ENCODE assay signal across 9 cellular contexts in the genomic region with DNA sequence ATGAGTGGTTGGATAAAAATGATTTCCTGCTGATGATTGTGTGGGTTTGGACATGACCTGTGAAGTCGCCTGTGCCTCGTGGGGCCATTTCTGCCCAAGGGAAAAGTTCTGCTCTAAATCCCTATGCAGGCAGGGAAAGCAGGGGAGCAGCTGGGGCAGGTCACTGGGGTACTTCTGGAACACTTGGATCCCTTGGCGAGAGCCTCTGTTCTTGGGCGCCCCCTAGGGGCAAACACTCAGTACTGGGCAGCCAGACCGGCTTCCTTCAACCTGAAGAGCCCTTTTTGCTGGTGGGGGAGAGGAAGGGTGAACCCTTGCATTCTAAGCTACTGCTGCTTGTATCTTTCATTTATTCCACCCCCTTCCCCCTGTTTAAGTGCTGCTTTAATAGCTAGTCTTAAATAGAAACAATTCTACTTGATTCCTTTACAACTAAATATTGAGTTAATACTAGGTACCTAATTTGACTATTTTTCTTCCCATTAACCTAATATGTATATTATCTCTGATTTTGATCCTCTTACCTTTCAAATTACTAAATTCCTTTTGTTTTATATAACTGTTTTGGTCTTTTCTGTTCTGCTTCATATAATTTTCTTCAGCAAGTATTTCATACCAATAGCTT. TPM values are rescaled to one million over a fixed set of nuclear protein-coding genes. Genes with fewer than 3 reads are reported as not detected.
DNase-seq lines count a peak whose midpoint lies in the region; ATAC-seq and TF ChIP-seq lines count a peak whose summit lies in the region.
"Had no signal": no experiment of that assay in that cellular context is flagged by ENCODE, and none has a peak within 500 bp of the region (broad histone marks: within the 10 kb centered on the region; RNA-seq: fewer than 3 reads in every experiment).

No MANE protein-coding gene starts in this region.

- H3K4me3 ChIP-seq in fibroblast of the aortic adventitia (ENCODE audit: low read depth, low read length), result no peak overlapping the region
- no peak overlapping the region for H3K4me3 ChIP-seq in neuronal stem cell (ENCODE audit: low read length in 2 of 2)
- no peak overlapping the region for H3K4me3 ChIP-seq in tibial nerve

- H3K36me3 Mint-ChIP-seq in activated CD8-positive, alpha-beta memory T cell treated with anti-CD3 and anti-CD28 coated beads, Interleukin-2, amount 10 ng/mL, durations not matched to agents 7 days and 5 days, result no peaks in the 10 kb centered on the region

- H3K9me3 ChIP-seq in neuronal stem cell (replicated peaks in 1 of 2; ENCODE audit: control insufficient read depth in 2 of 2, insufficient read depth in 1 of 2, low read depth in 1 of 2, low read length in 2 of 2) (no peaks in the 10 kb centered on the region), tibial nerve (no peaks in the 10 kb centered on the region)

- H3K36me3 ChIP-seq in neuronal stem cell (replicated peaks in 1 of 2; ENCODE audit: control insufficient read depth in 2 of 2, insufficient read depth in 2 of 2, low read length in 2 of 2) (no peaks in the 10 kb centered on the region), tibial nerve (no peaks in the 10 kb centered on the region)

- ATAC-seq in GM19328 (IDR thresholded peaks at IDR 0.05; ENCODE audit: unreplicated experiment) (peak; percentile 88), HG03354 (IDR thresholded peaks at IDR 0.05; ENCODE audit: poor library complexity, severe bottlenecking, unreplicated experiment) (peak; percentile 91)
- peak; percentile 64 for ATAC-seq in activated CD8-positive, alpha-beta memory T cell treated with anti-CD3 and anti-CD28 coated beads, Interleukin-2, amount 10 ng/mL, durations not matched to agents 7 days and 5 days

- no peak overlapping the region for H2AFZ ChIP-seq in neuronal stem cell (ENCODE audit: low read length)

- H4K8ac ChIP-seq in neuronal stem cell (ENCODE audit: low read depth, low read length), result no peak overlapping the region

- no peaks in the 10 kb centered on the region for H3K27me3 Mint-ChIP-seq in activated CD8-positive, alpha-beta memory T cell treated with anti-CD3 and anti-CD28 coated beads, Interleukin-2, amount 10 ng/mL, durations not matched to agents 7 days and 5 days

- DNase-seq in CMK (ENCODE audit: low read depth) (peak; percentile 63), NCI-H526 (lab: John Stamatoyannopoulos, UW) (peak; percentile 57 to 94), fibroblast of the aortic adventitia (ENCODE audit: low read depth) (peak; percentile 75), neuronal stem cell (ENCODE audit: low spot score) (peak; percentile 66), tibial nerve (ENCODE audit: low spot score in 2 of 2) (peak; percentile 37 to 45)
- DNase-seq in activated CD8-positive, alpha-beta memory T cell treated with anti-CD3 and anti-CD28 coated beads, Interleukin-2, amount 10 ng/mL, durations not matched to agents 7 days and 5 days, result peak; percentile 66

- H2BK5ac ChIP-seq in neuronal stem cell (ENCODE audit: low read length), result no peak overlapping the region

- H3K4me1 ChIP-seq in neuronal stem cell (ENCODE audit: control insufficient read depth in 2 of 2, insufficient read depth in 1 of 2, low read depth in 1 of 2, low read length in 2 of 2), result peaks cover 0 to 3% of the 10 kb centered on the region in 2 donors
- no peaks in the 10 kb centered on the region for H3K4me1 ChIP-seq in tibial nerve

- no peak overlapping the region for H2BK120ac ChIP-seq in neuronal stem cell (ENCODE audit: low read depth, low read length)

- no peak overlapping the region for H3K9ac ChIP-seq in neuronal stem cell (ENCODE audit: low read depth, low read length, poor library complexity)

- H3K9me3 Mint-ChIP-seq in activated CD8-positive, alpha-beta memory T cell treated with anti-CD3 and anti-CD28 coated beads, Interleukin-2, amount 10 ng/mL, durations not matched to agents 7 days and 5 days (ENCODE audit: low read depth), result no peaks in the 10 kb centered on the region

- no peak for TF ChIP-seq POLR2A in tibial nerve (IDR thresholded peaks at IDR 0.05)

- H3K79me1 ChIP-seq in neuronal stem cell (ENCODE audit: low read depth, low read length), result no peaks in the 10 kb centered on the region

- no peak overlapping the region for H3K27ac Mint-ChIP-seq in activated CD8-positive, alpha-beta memory T cell treated with anti-CD3 and anti-CD28 coated beads, Interleukin-2, amount 10 ng/mL, durations not matched to agents 7 days and 5 days

- H3K23ac ChIP-seq in neuronal stem cell (ENCODE audit: low read depth, low read length, poor library complexity), result no peak overlapping the region

- H2BK15ac ChIP-seq in neuronal stem cell (ENCODE audit: low read length), result no peak overlapping the region

- CTCF ChIA-PET in activated CD8-positive, alpha-beta memory T cell treated with anti-CD3 and anti-CD28 coated beads, Interleukin-2, amount 10 ng/mL, durations not matched to agents 7 days and 5 days (lab: Charles Lee), result interaction anchor here (0.6 to 3.2 kb wide), 5 partner anchors 9 to 191 kb away, joined by 3 to 17 read pairs (median 3); no protein-coding TSS in a partner anchor

- no peak overlapping the region for H2BK12ac ChIP-seq in neuronal stem cell (ENCODE audit: low read length)

- no peak for TF ChIP-seq EP300 in tibial nerve (IDR thresholded peaks at IDR 0.05)

- no peak overlapping the region for H3K18ac ChIP-seq in neuronal stem cell (ENCODE audit: low read length)

- WGBS in neuronal stem cell (ENCODE audit: extremely low coverage in 2 of 2, insufficient read length in 2 of 2, insufficient replicate concordance in 1 of 2), 2 donors, result no CpG with 5 or more reads among the region's 5 CpGs
- 27% methylated on average over 5 of the region's 5 CpGs for WGBS in tibial nerve, 2 donors

- no peak overlapping the region for H3K14ac ChIP-seq in neuronal stem cell (ENCODE audit: low read length)

- H2AK5ac ChIP-seq in neuronal stem cell (ENCODE audit: low read depth, low read length), result no peak overlapping the region

- no peak overlapping the region for H3K27ac ChIP-seq in neuronal stem cell (replicated peaks; ENCODE audit: low read length)
- no peak overlapping the region for H3K27ac ChIP-seq in tibial nerve

- no peak overlapping the region for H3K4me3 Mint-ChIP-seq in activated CD8-positive, alpha-beta memory T cell treated with anti-CD3 and anti-CD28 coated beads, Interleukin-2, amount 10 ng/mL, durations not matched to agents 7 days and 5 days

- H4K91ac ChIP-seq in neuronal stem cell (ENCODE audit: low read depth, low read length, poor library complexity), result no peak overlapping the region

- H3K4ac ChIP-seq in neuronal stem cell (ENCODE audit: low read length), result no peak overlapping the region

- peak; percentile 99 for TF ChIP-seq CTCF in fibroblast of the aortic adventitia (IDR thresholded peaks at IDR 0.05; ENCODE audit: insufficient read depth, low read length)
- TF ChIP-seq CTCF in tibial nerve (IDR thresholded peaks at IDR 0.05), result peak; percentile 74 to 84 (median 81)

- no peak overlapping the region for H3K4me2 ChIP-seq in neuronal stem cell (ENCODE audit: insufficient read depth, low read length, poor library complexity, severe bottlenecking)

- no peaks in the 10 kb centered on the region for H3K27me3 ChIP-seq in neuronal stem cell (ENCODE audit: control insufficient read depth in 3 of 3, insufficient read depth in 3 of 3, low read depth in 1 of 3, low read length in 3 of 3)
- no peaks in the 10 kb centered on the region for H3K27me3 ChIP-seq in tibial nerve

- H3K4me1 Mint-ChIP-seq in activated CD8-positive, alpha-beta memory T cell treated with anti-CD3 and anti-CD28 coated beads, Interleukin-2, amount 10 ng/mL, durations not matched to agents 7 days and 5 days, result no peaks in the 10 kb centered on the region

RNA-seq across cellular contexts. Expression of a gene that starts 5.1 kb away (rescaled TPM):
- not detected for total RNA-seq in activated CD8-positive, alpha-beta memory T cell treated with anti-CD3 and anti-CD28 coated beads, Interleukin-2, amount 10 ng/mL, durations not matched to agents 7 days and 5 days
- total RNA-seq in fibroblast of the aortic adventitia (ENCODE audit: low replicate concordance) (not detected in 2 replicates), tibial nerve (1 to 10 TPM in 2 of 4 donors, not detected in 2; 1.5 to 4.6 TPM)
- not detected for polyA plus RNA-seq in neuronal stem cell (2013, experiment 1 of 2)
- not detected for polyA plus RNA-seq in neuronal stem cell (2013, experiment 2 of 2)
- total RNA-seq: T-helper 2 cell treated with Interferon-gamma antibody and Interleukin-4, amounts not matched to agents 100 ng/mL and 5 ng/mL, for 36 hours had no signal

RNA-seq across cellular contexts. Expression of a gene that starts 11.1 kb away (rescaled TPM):
- total RNA-seq in activated CD8-positive, alpha-beta memory T cell treated with anti-CD3 and anti-CD28 coated beads, Interleukin-2, amount 10 ng/mL, durations not matched to agents 7 days and 5 days, result not detected
- not detected in 2 replicates for total RNA-seq in fibroblast of the aortic adventitia (ENCODE audit: low replicate concordance)
- not detected for polyA plus RNA-seq in neuronal stem cell (2013, experiment 1 of 2)
- not detected for polyA plus RNA-seq in neuronal stem cell (2013, experiment 2 of 2)
- 1 to 10 TPM in 1 of 4 donors, not detected in 3; 4.2 TPM for total RNA-seq in tibial nerve
- total RNA-seq: T-helper 2 cell treated with Interferon-gamma antibody and Interleukin-4, amounts not matched to agents 100 ng/mL and 5 ng/mL, for 36 hours had no signal
